Comparison of ENCODE assay signal across 8 cellular contexts in the genomic region with DNA sequence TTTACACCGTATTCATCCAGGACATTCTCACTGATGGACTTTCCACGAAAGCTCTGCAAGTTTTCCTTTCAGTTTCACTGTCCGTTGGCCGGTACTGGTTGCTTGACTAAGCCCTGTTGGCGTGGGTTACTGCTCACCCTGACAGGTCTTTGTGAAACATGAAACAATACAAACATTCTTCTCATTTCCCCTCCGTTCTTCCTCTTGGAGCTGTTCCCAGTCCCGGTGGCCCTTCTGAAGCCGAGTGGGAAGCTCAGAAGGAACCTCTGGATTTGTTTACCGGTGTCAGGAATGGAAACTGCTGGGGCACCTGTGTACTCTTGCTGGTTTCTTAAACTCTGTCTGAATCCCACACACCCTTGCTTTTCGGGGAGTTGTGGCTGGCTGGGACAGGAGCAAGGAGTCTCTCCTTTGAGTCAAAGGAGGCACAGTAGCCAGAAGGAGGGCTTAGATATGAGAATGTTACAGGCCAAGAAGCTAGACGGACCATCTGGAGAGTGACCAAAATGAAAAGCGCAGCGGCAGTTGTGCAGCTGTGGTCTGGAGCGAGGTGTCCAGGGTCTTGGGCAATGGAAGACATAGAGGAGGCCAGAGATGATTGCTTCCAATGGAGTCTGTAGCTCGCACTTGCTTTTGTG. TPM values are rescaled to one million over a fixed set of nuclear protein-coding genes. Genes with fewer than 3 reads are reported as not detected.
DNase-seq lines count a peak whose midpoint lies in the region; ATAC-seq and TF ChIP-seq lines count a peak whose summit lies in the region.

No MANE protein-coding gene starts in this region.

- CTCF ChIA-PET in MCF 10A (lab: Yijun Ruan, JAX) = interaction anchor here (0.6 to 2.6 kb wide), 7 partner anchors 8 to 426 kb away, joined by 3 to 18 read pairs (median 3); no protein-coding TSS in a partner anchor

- H3K4me3 Mint-ChIP-seq in MCF 10A (ENCODE audit: unreplicated experiment) = peak overlapping the region; percentile 57
- peak overlapping the region; percentile 52 to 76 for H3K4me3 Mint-ChIP-seq in stimulated activated naive CD8-positive, alpha-beta T cell treated with anti-CD3 and anti-CD28 coated beads, Interleukin-15, amount 100 ng/mL, for 72 hours

- peak overlapping the region; percentile 43 for H3K27ac Mint-ChIP-seq in MCF 10A (ENCODE audit: low read depth, unreplicated experiment)
- H3K27ac Mint-ChIP-seq in stimulated activated naive CD8-positive, alpha-beta T cell treated with anti-CD3 and anti-CD28 coated beads, Interleukin-15, amount 100 ng/mL, for 72 hours = no peak overlapping the region

- ATAC-seq in GM21576 (IDR thresholded peaks at IDR 0.05; ENCODE audit: unreplicated experiment) (peak; percentile 43), GM21526 (IDR thresholded peaks at IDR 0.05; ENCODE audit: low FRiP score, unreplicated experiment) (no peak)
- ATAC-seq in stimulated activated naive CD8-positive, alpha-beta T cell treated with anti-CD3 and anti-CD28 coated beads, Interleukin-15, amount 100 ng/mL, for 72 hours = peak; percentile 37

- H3K36me3 Mint-ChIP-seq in MCF 10A (ENCODE audit: insufficient read depth, unreplicated experiment) = peaks cover 5% of the 10 kb centered on the region

- DNase-seq in EL (peak; percentile 71), NCI-H1092 treated with DMSO at 0.1 percent for 48 hours (lab: John Stamatoyannopoulos, UW) (peak; percentile 41), MCF 10A (ENCODE audit: unreplicated experiment) (peak; percentile 82), kidney tubule cell (ENCODE audit: low spot score) (peak; percentile 94)
- no peak for DNase-seq in stimulated activated naive CD8-positive, alpha-beta T cell treated with anti-CD3 and anti-CD28 coated beads, Interleukin-15, amount 100 ng/mL, for 72 hours
- DNase-seq in activated CD4-positive, CD25-positive, alpha-beta regulatory T cell treated with anti-CD3 and anti-CD28 coated beads, Interleukin-2, amount 50 U/mL, for 72 hours = no peak

- POLR2A ChIA-PET in MCF 10A (lab: Yijun Ruan, JAX) = interaction anchor here (0.7 kb wide), 1 partner anchor 222 kb away, joined by 3 read pairs; no protein-coding TSS in a partner anchor

- no peaks in the 10 kb centered on the region for H3K9me3 Mint-ChIP-seq in MCF 10A (ENCODE audit: unreplicated experiment)
- no peaks in the 10 kb centered on the region for H3K9me3 Mint-ChIP-seq in stimulated activated naive CD8-positive, alpha-beta T cell treated with anti-CD3 and anti-CD28 coated beads, Interleukin-15, amount 100 ng/mL, for 72 hours

- no peak for TF ChIP-seq CTCF in MCF 10A (IDR thresholded peaks at IDR 0.05; ENCODE audit: unreplicated experiment)

- intact Hi-C loops in MCF 10A (cut with micrococcal nuclease) = loop anchor here (10.0 kb wide), 1 partner anchor 319 kb away; no protein-coding TSS in a partner anchor

- no peaks in the 10 kb centered on the region for H3K27me3 Mint-ChIP-seq in MCF 10A (ENCODE audit: insufficient read depth, unreplicated experiment)
- peaks cover 14% of the 10 kb centered on the region for H3K27me3 Mint-ChIP-seq in stimulated activated naive CD8-positive, alpha-beta T cell treated with anti-CD3 and anti-CD28 coated beads, Interleukin-15, amount 100 ng/mL, for 72 hours

- BruUV-seq in MCF 10A (replicated peaks; lab: Mats Ljungman, UMichigan) = no TSS peak

- peaks cover 14% of the 10 kb centered on the region for H3K4me1 Mint-ChIP-seq in MCF 10A (ENCODE audit: insufficient read depth, unreplicated experiment)
- H3K4me1 Mint-ChIP-seq in stimulated activated naive CD8-positive, alpha-beta T cell treated with anti-CD3 and anti-CD28 coated beads, Interleukin-15, amount 100 ng/mL, for 72 hours = peaks cover 12% of the 10 kb centered on the region

RNA-seq across cellular contexts. Expression of gene LYZL2, which starts 45.7 kb away (rescaled TPM):
- total RNA-seq in MCF 10A (2022) = not detected in 2 replicates

Comparison
In these comparisons a context has a peak if more than half of its experiments do, and no peak if none do; other contexts are left out.
1. DNase-seq: peak in EL (single experiment), NCI-H1092 treated with DMSO at 0.1 percent for 48 hours (single experiment), MCF 10A (single experiment) and kidney tubule cell (single experiment); none in stimulated activated naive CD8-positive, alpha-beta T cell treated with anti-CD3 and anti-CD28 coated beads, Interleukin-15, amount 100 ng/mL, for 72 hours (0 of 2) and activated CD4-positive, CD25-positive, alpha-beta regulatory T cell treated with anti-CD3 and anti-CD28 coated beads, Interleukin-2, amount 50 U/mL, for 72 hours (single experiment).